In the genomic region with DNA sequence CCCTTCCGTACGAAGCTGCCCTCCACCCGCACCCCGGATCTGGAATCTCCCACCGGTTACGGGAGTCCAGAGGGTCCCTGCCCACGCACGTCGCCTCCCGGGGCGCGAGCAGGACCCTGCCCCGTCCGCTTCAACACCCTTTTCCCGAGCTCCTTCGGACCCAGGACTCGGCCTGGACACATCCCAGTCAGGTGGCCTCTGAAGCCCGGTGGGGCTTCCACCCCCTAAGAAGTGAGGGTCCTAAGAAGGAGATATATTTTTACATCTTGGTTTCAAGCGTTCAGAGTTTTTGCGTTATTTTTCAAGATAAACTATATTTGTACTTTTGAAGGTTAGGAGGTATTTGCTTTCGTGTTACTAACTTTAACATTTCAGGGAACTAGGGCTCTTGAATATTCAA, we compare ENCODE assay signal across 8 cellular contexts. TPM values are rescaled to one million over a fixed set of nuclear protein-coding genes. Genes with fewer than 3 reads are reported as not detected.
DNase-seq lines count a peak whose midpoint lies in the region; ATAC-seq and TF ChIP-seq lines count a peak whose summit lies in the region.

No MANE protein-coding gene starts in this region.

- H3K79me2 ChIP-seq in Karpas-422 (ENCODE audit: low read length) (peaks cover 37% of the 10 kb centered on the region), neural cell (replicated peaks; ENCODE audit: insufficient read depth, low read length) (peaks cover 30% of the 10 kb centered on the region)

- no peaks in the 10 kb centered on the region for H3K36me3 ChIP-seq in Karpas-422 (ENCODE audit: insufficient read depth, low read length)
- H3K36me3 ChIP-seq in ectodermal cell (ENCODE audit: control insufficient read depth, insufficient read depth, low read length) = peaks cover 10% of the 10 kb centered on the region
- H3K36me3 ChIP-seq in neural cell (ENCODE audit: insufficient read depth, low read length) = no peaks in the 10 kb centered on the region

- H3K9me2 ChIP-seq in Karpas-422 (replicated peaks; ENCODE audit: insufficient read depth, low read length) (no peaks in the 10 kb centered on the region), neural cell (ENCODE audit: insufficient read depth, low read length) (no peaks in the 10 kb centered on the region)

- H4K20me1 ChIP-seq in Karpas-422 (ENCODE audit: insufficient read depth, low read depth, low read length) (peaks cover 9% of the 10 kb centered on the region), neural cell (ENCODE audit: insufficient read depth) (no peaks in the 10 kb centered on the region)

- no peak for ATAC-seq in HG03135 (IDR thresholded peaks at IDR 0.05; ENCODE audit: unreplicated experiment)

- H3K27ac ChIP-seq in C4-2B (peak overlapping the region; percentile 86), Karpas-422 (ENCODE audit: low read length) (peak overlapping the region; percentile 29; the same call in 1 of the 2 replicates), ectodermal cell (ENCODE audit: insufficient read depth, low read depth, low read length, poor library complexity, severe bottlenecking) (no peak overlapping the region), neural cell (ENCODE audit: low read length) (no peak overlapping the region)

- H3K4me2 ChIP-seq in Karpas-422 (ENCODE audit: low read depth, low read length, poor library complexity, severe bottlenecking) = peak overlapping the region; percentile 88
- H3K4me2 ChIP-seq in neural cell (ENCODE audit: low read length) = peak overlapping the region; percentile 80

- H3K27me3 ChIP-seq in Karpas-422 (ENCODE audit: low read length) (no peaks in the 10 kb centered on the region), ectodermal cell (ENCODE audit: control insufficient read depth, insufficient read depth, low read length, poor library complexity, severe bottlenecking) (no peaks in the 10 kb centered on the region), neural cell (ENCODE audit: insufficient read depth, low read depth, low read length) (no peaks in the 10 kb centered on the region)

- H3K9me3 ChIP-seq in Karpas-422 (ENCODE audit: low read length) (no peaks in the 10 kb centered on the region), ectodermal cell (ENCODE audit: control insufficient read depth, low read length) (no peaks in the 10 kb centered on the region), neural cell (ENCODE audit: low read length) (no peaks in the 10 kb centered on the region)

- no peaks in the 10 kb centered on the region for H3F3A ChIP-seq in neural cell (ENCODE audit: insufficient read depth, low read length, poor library complexity, severe bottlenecking)

- DNase-seq in Karpas-422 = peak; percentile 48
- DNase-seq in Ammon's horn (ENCODE audit: low spot score) = no peak
- DNase-seq in NCI-H2227 treated with DMSO at 0.1 percent for 48 hours (lab: John Stamatoyannopoulos, UW) = no peak
- DNase-seq in stimulated activated CD4-positive, alpha-beta T cell treated with anti-CD3 and anti-CD28 coated beads, Interleukin-4, amount 100 ng/mL, for 24 hours = no peak

- WGBS in ectodermal cell, 2 experiments = 1% methylated on average over 21 of the region's 21 CpGs

- TF ChIP-seq CTCF in C4-2B (conservative IDR thresholded peaks at IDR 0.05) (no peak), neural cell (IDR thresholded peaks at IDR 0.05; ENCODE audit: poor library complexity, severe bottlenecking) (no peak)

- peak overlapping the region; percentile 87 for H3K9ac ChIP-seq in Karpas-422 (ENCODE audit: low read length)
- peak overlapping the region; percentile 76 for H3K9ac ChIP-seq in neural cell (ENCODE audit: low read length)

- TF ChIP-seq RAD21 in neural cell (conservative IDR thresholded peaks at IDR 0.05) = no peak

- H3K4me1 ChIP-seq in Karpas-422 (ENCODE audit: low read length) (peaks cover 16% of the 10 kb centered on the region), ectodermal cell (ENCODE audit: control insufficient read depth, insufficient read depth, low read length) (peaks cover 7% of the 10 kb centered on the region)

- H3K4me3 ChIP-seq in Karpas-422 (ENCODE audit: low read length) (peak overlapping the region; percentile 93), ectodermal cell (ENCODE audit: insufficient read depth, low read depth, low read length) (peak overlapping the region; percentile 64), neural cell (ENCODE audit: low read length) (peak overlapping the region; percentile 91)

- no peak for TF ChIP-seq EP300 in neural cell (conservative IDR thresholded peaks at IDR 0.05; ENCODE audit: poor library complexity, severe bottlenecking)

- H2AFZ ChIP-seq in Karpas-422 (ENCODE audit: low read length) (no peak overlapping the region), neural cell (ENCODE audit: low read depth, low read length) (no peak overlapping the region)

TF ChIP-seq in neural cell, 6 proteins besides CTCF, POLR2A, EP300 and RAD21:
- TF ChIP-seq POLR2AphosphoS5 (IDR thresholded peaks at IDR 0.05) (no peak), SMC3 (conservative IDR thresholded peaks at IDR 0.05; ENCODE audit: poor library complexity) (no peak), MXI1 (conservative IDR thresholded peaks at IDR 0.05; ENCODE audit: poor library complexity, severe bottlenecking) (no peak)

RNA-seq across cellular contexts. Expression of a gene that starts 0.6 kb away (rescaled TPM):
- total RNA-seq in Karpas-422 (2014; rRNA removed; shearing (Covaris generic); ENCODE audit: low replicate concordance) = 49.2 and 61.3 TPM in 2 replicates
- polyA plus RNA-seq in ectodermal cell (2013, experiment 1 of 4) = 106 TPM
- 99.8 TPM for polyA plus RNA-seq in ectodermal cell (2013, experiment 2 of 4)
- polyA plus RNA-seq in ectodermal cell (2013, experiment 3 of 4) = 76.2 TPM
- polyA plus RNA-seq in ectodermal cell (2013, experiment 4 of 4) = 99.6 TPM
- 70.2 and 82.0 TPM in 2 replicates for polyA plus RNA-seq in neural cell
- 40.6 and 47.7 TPM in 2 replicates for polyA minus RNA-seq in neural cell

RNA-seq across cellular contexts. Expression of a gene that starts 18.9 kb away (rescaled TPM):
- total RNA-seq in Karpas-422 (2014; rRNA removed; shearing (Covaris generic); ENCODE audit: low replicate concordance) = not detected in 2 replicates
- polyA plus RNA-seq in ectodermal cell (2013, experiment 1 of 4) = 15.2 TPM
- polyA plus RNA-seq in ectodermal cell (2013, experiment 2 of 4) = 21.6 TPM
- polyA plus RNA-seq in ectodermal cell (2013, experiment 3 of 4) = 17.0 TPM
- 25.5 TPM for polyA plus RNA-seq in ectodermal cell (2013, experiment 4 of 4)
- 11.2 and 18.7 TPM in 2 replicates for polyA plus RNA-seq in neural cell
- 5.4 TPM in 2 replicates for polyA minus RNA-seq in neural cell

RNA-seq across cellular contexts. Expression of a gene that starts 19.8 kb away (rescaled TPM):
- total RNA-seq in Karpas-422 (2014; rRNA removed; shearing (Covaris generic); ENCODE audit: low replicate concordance) = 3.1 and 3.4 TPM in 2 replicates
- not detected for polyA plus RNA-seq in ectodermal cell (2013, experiment 1 of 4)
- polyA plus RNA-seq in ectodermal cell (2013, experiment 2 of 4) = 0.14 TPM
- polyA plus RNA-seq in ectodermal cell (2013, experiment 3 of 4) = 0.27 TPM
- 0.12 TPM for polyA plus RNA-seq in ectodermal cell (2013, experiment 4 of 4)
- 0.46 and 1.1 TPM in 2 replicates for polyA plus RNA-seq in neural cell
- not detected in 2 replicates for polyA minus RNA-seq in neural cell

RNA-seq across cellular contexts. Expression of a gene that starts 37.5 kb away (rescaled TPM):
- total RNA-seq in Karpas-422 (2014; rRNA removed; shearing (Covaris generic); ENCODE audit: low replicate concordance) = 10.7 and 23.3 TPM in 2 replicates
- not detected for polyA plus RNA-seq in ectodermal cell (2013, experiment 1 of 4)
- polyA plus RNA-seq in ectodermal cell (2013, experiment 2 of 4) = not detected
- not detected for polyA plus RNA-seq in ectodermal cell (2013, experiment 3 of 4)
- polyA plus RNA-seq in ectodermal cell (2013, experiment 4 of 4) = not detected
- not detected in 2 replicates for polyA plus RNA-seq in neural cell
- polyA minus RNA-seq in neural cell = not detected in 2 replicates

RNA-seq across cellular contexts. Expression of a gene that starts 57.2 kb away (rescaled TPM):
- total RNA-seq in Karpas-422 (2014; rRNA removed; shearing (Covaris generic); ENCODE audit: low replicate concordance) = 24.1 and 27.1 TPM in 2 replicates
- polyA plus RNA-seq in ectodermal cell (2013, experiment 1 of 4) = 50.6 TPM
- polyA plus RNA-seq in ectodermal cell (2013, experiment 2 of 4) = 52.9 TPM
- polyA plus RNA-seq in ectodermal cell (2013, experiment 3 of 4) = 37.7 TPM
- polyA plus RNA-seq in ectodermal cell (2013, experiment 4 of 4) = 38.7 TPM
- polyA plus RNA-seq in neural cell = 36.9 and 38.2 TPM in 2 replicates
- 30.9 and 33.9 TPM in 2 replicates for polyA minus RNA-seq in neural cell

Comparison
In these comparisons a context has a peak if more than half of its experiments do, and no peak if none do; other contexts are left out.
1. H3K27ac ChIP-seq: peak in C4-2B (single experiment) and Karpas-422 (single experiment); none in ectodermal cell (single experiment) and neural cell (single experiment).
2. Peak in every context shown above with its lines, with median percentiles within 50 percentile points of each other: H3K4me3 ChIP-seq.